24 cellular contexts compared by ENCODE assay signal in genomic region chr11:12791245-12791644, GRCh38.
DNase-seq lines count a peak whose midpoint lies in the region; ATAC-seq and TF ChIP-seq lines count a peak whose summit lies in the region.
"Had no signal": no experiment of that assay in that cellular context is flagged by ENCODE, and none has a peak within 500 bp of the region (broad histone marks: within the 10 kb centered on the region; RNA-seq: fewer than 3 reads in every experiment).

No MANE protein-coding gene starts in this region.

- H2AK5ac ChIP-seq in IMR-90 (ENCODE audit: low read depth, low read length) = no peak overlapping the region

- ATAC-seq in IMR-90 (ENCODE audit: low read depth) (no peak), GM19397 (IDR thresholded peaks at IDR 0.05; ENCODE audit: unreplicated experiment) (no peak)

- H3K9me3 Mint-ChIP-seq in Caco-2 (ENCODE audit: unreplicated experiment) (no peaks in the 10 kb centered on the region), chondrocyte (ENCODE audit: low read depth) (no peaks in the 10 kb centered on the region)
- H3K9me3 Mint-ChIP-seq: CD8-positive, alpha-beta memory T cell had no signal

- peaks cover 36 to 83% of the 10 kb centered on the region in 2 experiments for H3K79me1 ChIP-seq in IMR-90 (ENCODE audit: low read depth in 1 of 2, low read length in 2 of 2)

- no peak overlapping the region for H4K91ac ChIP-seq in IMR-90 (ENCODE audit: insufficient read depth, low read depth, low read length)

- no peak overlapping the region for H3K4ac ChIP-seq in IMR-90 (ENCODE audit: low read depth, low read length)

- H3K4me3 Mint-ChIP-seq in Caco-2 (ENCODE audit: unreplicated experiment) = no peak overlapping the region
- H3K4me3 Mint-ChIP-seq in chondrocyte (ENCODE audit: unreplicated experiment) = no peak overlapping the region
- H3K4me3 Mint-ChIP-seq: CD14-positive monocyte had no signal

- peaks cover 8% of the 10 kb centered on the region for H3K36me3 Mint-ChIP-seq in Caco-2 (ENCODE audit: insufficient read depth, unreplicated experiment)
- peaks cover 3% of the 10 kb centered on the region for H3K36me3 Mint-ChIP-seq in chondrocyte (ENCODE audit: low read depth)
- H3K36me3 Mint-ChIP-seq: CD14-positive monocyte; CD8-positive, alpha-beta memory T cell had no signal

- no peak for TF ChIP-seq RAD21 in IMR-90 (IDR thresholded peaks at IDR 0.05; ENCODE audit: low read length)

- no peak overlapping the region for H2BK5ac ChIP-seq in IMR-90 (ENCODE audit: low read depth, low read length, poor library complexity, severe bottlenecking)

- peaks cover 8% of the 10 kb centered on the region for H3F3A ChIP-seq in smooth muscle cell (ENCODE audit: low read depth)

- WGBS in IMR-90 (ENCODE audit: extremely low coverage in 2 of 2, insufficient read length in 1 of 2), 2 experiments = 43% methylated on average over 1 of the region's 2 CpGs; no CpG with 5 or more reads in 1 of the 2 experiments
- 64% methylated on average over 2 of the region's 2 CpGs for whole genome bisulfite sequencing in smooth muscle cell (ENCODE audit: low lambda C conversion rate)

- H3K27me3 ChIP-seq in Caco-2 (replicated peaks; ENCODE audit: control insufficient read depth, insufficient read depth, low read length) (no peaks in the 10 kb centered on the region), IMR-90 (ENCODE audit: control insufficient read depth, insufficient read depth, low read length) (no peaks in the 10 kb centered on the region), smooth muscle cell (ENCODE audit: low read depth) (no peaks in the 10 kb centered on the region)
- H3K27me3 ChIP-seq: BE2C had no signal

- no peak overlapping the region for H2AK9ac ChIP-seq in IMR-90 (replicated peaks; ENCODE audit: low read depth, low read length, poor library complexity)

- peaks cover 76% of the 10 kb centered on the region for H4K20me1 ChIP-seq in IMR-90 (ENCODE audit: insufficient read depth, low read length)
- peaks cover 96% of the 10 kb centered on the region for H4K20me1 ChIP-seq in smooth muscle cell (ENCODE audit: low read depth)

- intact Hi-C loops in Caco-2 (cut with micrococcal nuclease; ENCODE audit: unreplicated experiment) (no loop called here), IMR-90 (cut with micrococcal nuclease) (no loop called here)

- no peak for DNase-seq in Caco-2
- DNase-seq in IMR-90 = no peak
- no peak for DNase-seq in chondrocyte (ENCODE audit: low spot score)
- DNase-seq in smooth muscle cell (lab: John Stamatoyannopoulos, UW; ENCODE audit: unreplicated experiment) = no peak
- DNase-seq in ureter (ENCODE audit: low spot score) = no peak
- no peak for DNase-seq in middle frontal gyrus (ENCODE audit: extremely low spot score, low spot score)
- no peak for DNase-seq in GM13976 (ENCODE audit: low spot score)
- DNase-seq: 8988T; ACHN; BE2C; Calu3; CD8-positive, alpha-beta memory T cell; DND-41; H7; MM.1S; NCI-H1417; NCI-H1694; NCI-H2029 treated with DMSO at 0.1 percent for 48 hours; NCI-H526 treated with DMSO at 0.1 percent for 48 hours; PC-9; Right ventricle myocardium superior had no signal

- TF ChIP-seq POLR2A in IMR-90 (IDR thresholded peaks at IDR 0.05; ENCODE audit: low read depth, low read length) = no peak

- H3K4me3 ChIP-seq in Caco-2 (ENCODE audit: low read depth, low read length) (no peak overlapping the region), IMR-90 (ENCODE audit: insufficient read depth, low read depth, low read length) (no peak overlapping the region), smooth muscle cell (no peak overlapping the region)
- H3K4me3 ChIP-seq: PC-9 had no signal

- H2AFZ ChIP-seq in IMR-90 (replicated peaks; ENCODE audit: low read length, poor library complexity) = no peak overlapping the region
- no peak overlapping the region for H2AFZ ChIP-seq in smooth muscle cell (ENCODE audit: low read depth)
- H2AFZ ChIP-seq: PC-9 had no signal

- H3K9ac ChIP-seq in IMR-90 (ENCODE audit: low read depth, low read length) (no peak overlapping the region), smooth muscle cell (ENCODE audit: low read depth) (no peak overlapping the region)
- H3K9ac ChIP-seq: KMS-11 had no signal

- BruUV-seq in Caco-2 (replicated peaks; lab: Mats Ljungman, UMichigan) (no TSS peak), IMR-90 (replicated peaks; lab: Mats Ljungman, UMichigan) (no TSS peak)

- dilution Hi-C loops in IMR-90 (cut with HindIII; ENCODE audit: low sequenced_read_pairs, unreplicated experiment) = no loop called here

- peak overlapping the region; percentile 12; the same call in 1 of the 2 replicates for H3K23ac ChIP-seq in IMR-90 (ENCODE audit: low read depth, low read length)

- H3K9me1 ChIP-seq in IMR-90 (ENCODE audit: insufficient read depth, low read length) = peaks cover 35% of the 10 kb centered on the region

- peaks cover 95% of the 10 kb centered on the region for H3K79me2 ChIP-seq in smooth muscle cell (ENCODE audit: low read depth)

- no peak overlapping the region for H3K56ac ChIP-seq in IMR-90 (ENCODE audit: extremely low read depth, insufficient read depth, low read length)

- H3K4me1 ChIP-seq in Caco-2 (peaks cover 49% of the 10 kb centered on the region), IMR-90 (ENCODE audit: control insufficient read depth, insufficient read depth, low read length) (peaks cover 12% of the 10 kb centered on the region), smooth muscle cell (ENCODE audit: low read depth) (peaks cover 41% of the 10 kb centered on the region)
- H3K4me1 ChIP-seq: BE2C had no signal

- no peak overlapping the region for H3K18ac ChIP-seq in IMR-90 (ENCODE audit: low read depth, low read length)

- no peak overlapping the region for H2BK120ac ChIP-seq in IMR-90 (ENCODE audit: low read depth, low read length)

- H3K4me2 ChIP-seq in IMR-90 (ENCODE audit: low read depth, low read length) (no peak overlapping the region), smooth muscle cell (no peak overlapping the region)
- H3K4me2 ChIP-seq: KMS-11, PC-9 had no signal

- no peak overlapping the region for H2BK15ac ChIP-seq in IMR-90 (ENCODE audit: low read depth, low read length)

- H3K27me3 Mint-ChIP-seq in Caco-2 (ENCODE audit: insufficient read depth, unreplicated experiment) = no peaks in the 10 kb centered on the region
- H3K27me3 Mint-ChIP-seq in chondrocyte (ENCODE audit: low read depth) = no peaks in the 10 kb centered on the region

- CTCF ChIA-PET in Caco-2 (lab: Charles Lee) = no interaction called here
- CTCF ChIA-PET in IMR-90 (lab: Yijun Ruan, JAX) = no interaction called here

- no peak overlapping the region for H3K14ac ChIP-seq in IMR-90 (replicated peaks; ENCODE audit: low read depth, low read length)

- H3K27ac ChIP-seq in IMR-90 (ENCODE audit: insufficient read depth, low read length) = no peak overlapping the region
- H3K27ac ChIP-seq in smooth muscle cell (ENCODE audit: low read depth) = peak overlapping the region; percentile 60
- H3K27ac ChIP-seq: KMS-11, PC-9 had no signal

- no peak overlapping the region for H4K8ac ChIP-seq in IMR-90 (ENCODE audit: low read depth in 2 of 2, low read length in 2 of 2)

- H3K36me3 ChIP-seq in Caco-2 (ENCODE audit: control insufficient read depth, insufficient read depth, low read length) = no peaks in the 10 kb centered on the region
- peaks cover 15% of the 10 kb centered on the region for H3K36me3 ChIP-seq in IMR-90 (ENCODE audit: control insufficient read depth, insufficient read depth, low read length)
- no peaks in the 10 kb centered on the region for H3K36me3 ChIP-seq in smooth muscle cell (ENCODE audit: low read depth)

- H3K4me1 Mint-ChIP-seq in Caco-2 (ENCODE audit: low read depth, unreplicated experiment) = peaks cover 20% of the 10 kb centered on the region
- peaks cover 78% of the 10 kb centered on the region for H3K4me1 Mint-ChIP-seq in chondrocyte (ENCODE audit: low read depth)
- H3K4me1 Mint-ChIP-seq: CD14-positive monocyte; CD8-positive, alpha-beta memory T cell had no signal

- POLR2A ChIA-PET in Caco-2 (lab: Charles Lee) = no interaction called here
- POLR2A ChIA-PET in IMR-90 (lab: Charles Lee; ENCODE audit: unreplicated experiment) = no interaction called here

- H4K5ac ChIP-seq in IMR-90 (ENCODE audit: low read depth, low read length) = no peak overlapping the region

- in situ Hi-C loops in IMR-90 (cut with MboI; ENCODE audit: low sequenced_read_pairs) = no loop called here
- in situ Hi-C loops in GM13976 (cut with MboI; ENCODE audit: low sequenced_read_pairs, unreplicated experiment) = no loop called here

- H3K27ac Mint-ChIP-seq in Caco-2 (ENCODE audit: unreplicated experiment) (peak overlapping the region; percentile 21), chondrocyte (ENCODE audit: unreplicated experiment) (peak overlapping the region; percentile 38)
- H3K27ac Mint-ChIP-seq: CD14-positive monocyte; CD8-positive, alpha-beta memory T cell had no signal

- H3K9me3 ChIP-seq in Caco-2 (no peaks in the 10 kb centered on the region), IMR-90 (ENCODE audit: control insufficient read depth, insufficient read depth, low read length) (no peaks in the 10 kb centered on the region), smooth muscle cell (replicated peaks; ENCODE audit: low read depth) (no peaks in the 10 kb centered on the region)
- H3K9me3 ChIP-seq: BE2C had no signal

- no peak overlapping the region for H2BK20ac ChIP-seq in IMR-90 (ENCODE audit: low read depth, low read length)

- TF ChIP-seq CTCF in Caco-2 (IDR thresholded peaks at IDR 0.05; ENCODE audit: insufficient read depth in 1 of 2, low read depth in 1 of 2, low read length in 1 of 2, severe bottlenecking in 1 of 2, unreplicated experiment in 1 of 2) (no peak), IMR-90 (conservative IDR thresholded peaks at IDR 0.05; ENCODE audit: low read depth, low read length) (no peak), chondrocyte (IDR thresholded peaks at IDR 0.05) (no peak), smooth muscle cell (IDR thresholded peaks at IDR 0.05; ENCODE audit: borderline replicate concordance, insufficient read depth, poor library complexity, severe bottlenecking) (no peak), GM13976 (IDR thresholded peaks at IDR 0.05; ENCODE audit: borderline replicate concordance, control extremely low read depth, extremely low read depth, insufficient read depth, missing control alignments) (no peak)

TF ChIP-seq in IMR-90, 13 proteins besides CTCF, POLR2A, EP300 and RAD21 (continues in another document):
- no peak for TF ChIP-seq USF2 (IDR thresholded peaks at IDR 0.05; ENCODE audit: low read depth, low read length)
- TF ChIP-seq NFE2L2 (IDR thresholded peaks at IDR 0.05; ENCODE audit: low read depth, low read length) = no peak
- no peak for TF ChIP-seq MAZ (IDR thresholded peaks at IDR 0.05; ENCODE audit: borderline replicate concordance, low read depth, low read length)
